In genomic region chr2:54840559-54840958, GRCh38 we compare ENCODE assay signal across 20 cellular contexts.
DNase-seq lines count a peak whose midpoint lies in the region; ATAC-seq, FAIRE-seq and TF ChIP-seq lines count a peak whose summit lies in the region.
"Had no signal": no experiment of that assay in that cellular context is flagged by ENCODE, and none has a peak within 500 bp of the region (broad histone marks: within the 10 kb centered on the region; RNA-seq: fewer than 3 reads in every experiment).

No MANE protein-coding gene starts in this region.

- in situ Hi-C loops in HepG2 (cut with HindIII; ENCODE audit: extremely low pct_ligation_motif_present, low pct_unique_long_range_greater_than_20kb) (no loop called here), mammary epithelial cell (cut with MboI; ENCODE audit: low sequenced_read_pairs in 2 of 2) (no loop called here)

- WGBS in HepG2 (ENCODE audit: low lambda C conversion rate) = 85% methylated on average over 1 of the region's 1 CpG
- 43% methylated on average over 1 of the region's 1 CpG for WGBS in right lobe of liver (ENCODE audit: insufficient coverage, low coverage, low lambda C conversion rate, missing lambda C conversion rate)
- 70% methylated on average over 1 of the region's 1 CpG for WGBS in mammary epithelial cell (ENCODE audit: low coverage, missing lambda C conversion rate)

- no peak overlapping the region for H3K9ac ChIP-seq in HepG2 (ENCODE audit: insufficient read depth, low read depth, low read length)
- H3K9ac ChIP-seq in mammary epithelial cell (ENCODE audit: insufficient read depth, low read length) = no peak overlapping the region
- H3K9ac ChIP-seq: GM23248 had no signal

- no peak for TF ChIP-seq RAD21 in HepG2 (CRISPR knock-in tag; IDR thresholded peaks at IDR 0.05)

- POLR2A ChIA-PET in HepG2 (lab: Yijun Ruan, JAX) = no interaction called here

- dilution Hi-C loops in mammary epithelial cell (cut with HindIII; ENCODE audit: low sequenced_read_pairs) = no loop called here

- CTCF ChIA-PET in HepG2 (lab: Yijun Ruan, JAX; ENCODE audit: low intra/inter-chr PET ratio, low total read pairs) = no interaction called here
- CTCF ChIA-PET in mammary epithelial cell (lab: Charles Lee; ENCODE audit: low non-redundant PET) = no interaction called here

- no peak overlapping the region for H2AFZ ChIP-seq in HepG2 (ENCODE audit: low read length)
- H2AFZ ChIP-seq in mammary epithelial cell (ENCODE audit: low read depth, low read length) = no peak overlapping the region
- H2AFZ ChIP-seq: GM23248 had no signal

- H3K4me3 ChIP-seq in HepG2 (replicated peaks in 1 of 3; ENCODE audit: insufficient read depth in 1 of 3, low read depth in 2 of 3, low read length in 3 of 3) (no peak overlapping the region), right lobe of liver (no peak overlapping the region), mammary epithelial cell (replicated peaks in 1 of 3; ENCODE audit: insufficient read depth in 1 of 3, low read depth in 2 of 3, low read length in 3 of 3) (no peak overlapping the region)
- H3K4me3 ChIP-seq: GM23248 had no signal

- DNase-seq in HepG2 (ENCODE audit: low spot score) (no peak), right lobe of liver (no peak), left colon (no peak), mammary epithelial cell (no peak), NCI-H1930 (lab: John Stamatoyannopoulos, UW) (no peak), AML-193 (lab: John Stamatoyannopoulos, UW) (no peak), left ventricle myocardium superior (no peak)
- DNase-seq: 8988T; BE2C; C1 segment of cervical spinal cord; CD4-positive, alpha-beta T cell; DMS153; DMS79; GDM1; GM23248; HCEC 1CT; KG1 had no signal

- ATAC-seq in HepG2 (no peak), right lobe of liver (no peak), left colon (peak; percentile 60), left ventricle myocardium superior (no peak)

- no peaks in the 10 kb centered on the region for H3K4me1 ChIP-seq in HepG2 (ENCODE audit: insufficient read depth, low read length)
- peaks cover 0 to 4% (median 2%) of the 10 kb centered on the region in 4 donors for H3K4me1 ChIP-seq in right lobe of liver
- peaks cover 8% of the 10 kb centered on the region for H3K4me1 ChIP-seq in mammary epithelial cell (ENCODE audit: insufficient read depth, low read length)

- FAIRE-seq in HepG2 (lab: Jason Lieb, UNC) = no peak
- FAIRE-seq: GM12892 had no signal

- no peaks in the 10 kb centered on the region for H3K36me3 ChIP-seq in HepG2 (replicated peaks in 1 of 2; ENCODE audit: control insufficient read depth in 1 of 2, insufficient read depth in 2 of 2, low read length in 2 of 2)
- no peaks in the 10 kb centered on the region for H3K36me3 ChIP-seq in right lobe of liver
- H3K36me3 ChIP-seq in mammary epithelial cell (ENCODE audit: insufficient read depth, low read length) = no peaks in the 10 kb centered on the region
- H3K36me3 ChIP-seq: BE2C had no signal

- BruUV-seq in HepG2 (replicated peaks; lab: Mats Ljungman, UMichigan) = no TSS peak
- no TSS peak for BruUV-seq in mammary epithelial cell (replicated peaks; lab: Mats Ljungman, UMichigan)

- no peak for TF ChIP-seq POLR2A in HepG2 (IDR thresholded peaks at IDR 0.05; ENCODE audit: insufficient read depth in 1 of 2, low read depth in 2 of 2, low read length in 2 of 2)
- TF ChIP-seq POLR2A in right lobe of liver (IDR thresholded peaks at IDR 0.05) = no peak

- TF ChIP-seq CTCF in HepG2 (CRISPR knock-in tag; IDR thresholded peaks at IDR 0.05) (no peak), right lobe of liver (IDR thresholded peaks at IDR 0.05) (no peak), VCaP (conservative IDR thresholded peaks at IDR 0.05) (no peak), mammary epithelial cell (conservative IDR thresholded peaks at IDR 0.05 in 1 of 2, IDR thresholded peaks at IDR 0.05 in 1 of 2; ENCODE audit: extremely low read depth in 1 of 2, insufficient read depth in 1 of 2, low read depth in 1 of 2, low read length in 2 of 2) (no peak)

- no peak overlapping the region for H3K27ac ChIP-seq in HepG2 (ENCODE audit: extremely low read length, insufficient read depth, low read length)
- H3K27ac ChIP-seq in right lobe of liver = no peak overlapping the region
- peak overlapping the region; percentile 95 for H3K27ac ChIP-seq in VCaP
- no peak overlapping the region for H3K27ac ChIP-seq in mammary epithelial cell (ENCODE audit: insufficient read depth, low read depth, low read length)
- H3K27ac ChIP-seq: GM23248, HL-60 had no signal

- H3K79me2 ChIP-seq in HepG2 (ENCODE audit: insufficient read depth, low read length) (no peaks in the 10 kb centered on the region), mammary epithelial cell (ENCODE audit: insufficient read depth, low read length) (no peaks in the 10 kb centered on the region)

- H4K20me1 ChIP-seq in HepG2 (ENCODE audit: insufficient read depth, low read length) = no peaks in the 10 kb centered on the region
- H4K20me1 ChIP-seq in mammary epithelial cell (ENCODE audit: insufficient read depth, low read length) = no peaks in the 10 kb centered on the region

- H3K4me2 ChIP-seq in HepG2 (ENCODE audit: low read depth, low read length) (no peak overlapping the region), mammary epithelial cell (ENCODE audit: insufficient read depth, low read depth, low read length) (no peak overlapping the region)

- H3K27me3 ChIP-seq in HepG2 (ENCODE audit: control insufficient read depth in 1 of 2, insufficient read depth in 2 of 2, low read length in 2 of 2) (no peaks in the 10 kb centered on the region), right lobe of liver (no peaks in the 10 kb centered on the region), mammary epithelial cell (ENCODE audit: insufficient read depth, low read length) (no peaks in the 10 kb centered on the region)
- H3K27me3 ChIP-seq: BE2C had no signal

- intact Hi-C loops in HepG2 (cut with micrococcal nuclease; ENCODE audit: unreplicated experiment) (no loop called here), right lobe of liver (cut with DNase I) (no loop called here), left colon (cut with DNase I, micrococcal nuclease) (no loop called here), mammary epithelial cell (cut with micrococcal nuclease) (loop anchor here (5.0 kb wide), 1 partner anchor 172 kb away; no protein-coding TSS in a partner anchor), left ventricle myocardium superior (cut with micrococcal nuclease) (loop anchor here (10.0 kb wide), 1 partner anchor 666 kb away; no protein-coding TSS in a partner anchor)

- TF ChIP-seq EP300 in HepG2 (IDR thresholded peaks at IDR 0.05; ENCODE audit: low read depth in 2 of 2, low read length in 2 of 2) (no peak), HepG2 (CRISPR knock-in tag; IDR thresholded peaks at IDR 0.05; ENCODE audit: borderline replicate concordance) (no peak)

- H3K9me3 ChIP-seq in HepG2 (ENCODE audit: low read length) (no peaks in the 10 kb centered on the region), right lobe of liver (no peaks in the 10 kb centered on the region), mammary epithelial cell (replicated peaks; ENCODE audit: insufficient read depth, low read length) (no peaks in the 10 kb centered on the region)
- H3K9me3 ChIP-seq: BE2C had no signal

TF ChIP-seq in HepG2, 621 proteins besides CTCF, POLR2A, EP300 and RAD21:
- TF ChIP-seq ZNF839 (CRISPR knock-in tag; IDR thresholded peaks at IDR 0.05; ENCODE audit: borderline replicate concordance) (no peak), MAFF (IDR thresholded peaks at IDR 0.05; ENCODE audit: low read depth, low read length) (peak; percentile 9; the same call in 1 of the 2 replicates), SMAD1 (CRISPR knock-in tag; IDR thresholded peaks at IDR 0.05; ENCODE audit: borderline replicate concordance, low read depth) (no peak), GTF3A (CRISPR knock-in tag; conservative IDR thresholded peaks at IDR 0.05) (no peak), MAFK (conservative IDR thresholded peaks at IDR 0.05 in 1 of 2, IDR thresholded peaks at IDR 0.05 in 1 of 2; ENCODE audit: low read length in 2 of 2) (peak in 1 of 2 experiments; percentile 18; a peak in 2 of 4 replicates), ZNF543 (CRISPR knock-in tag; IDR thresholded peaks at IDR 0.05) (no peak)
- TF ChIP-seq, protein P1, sequence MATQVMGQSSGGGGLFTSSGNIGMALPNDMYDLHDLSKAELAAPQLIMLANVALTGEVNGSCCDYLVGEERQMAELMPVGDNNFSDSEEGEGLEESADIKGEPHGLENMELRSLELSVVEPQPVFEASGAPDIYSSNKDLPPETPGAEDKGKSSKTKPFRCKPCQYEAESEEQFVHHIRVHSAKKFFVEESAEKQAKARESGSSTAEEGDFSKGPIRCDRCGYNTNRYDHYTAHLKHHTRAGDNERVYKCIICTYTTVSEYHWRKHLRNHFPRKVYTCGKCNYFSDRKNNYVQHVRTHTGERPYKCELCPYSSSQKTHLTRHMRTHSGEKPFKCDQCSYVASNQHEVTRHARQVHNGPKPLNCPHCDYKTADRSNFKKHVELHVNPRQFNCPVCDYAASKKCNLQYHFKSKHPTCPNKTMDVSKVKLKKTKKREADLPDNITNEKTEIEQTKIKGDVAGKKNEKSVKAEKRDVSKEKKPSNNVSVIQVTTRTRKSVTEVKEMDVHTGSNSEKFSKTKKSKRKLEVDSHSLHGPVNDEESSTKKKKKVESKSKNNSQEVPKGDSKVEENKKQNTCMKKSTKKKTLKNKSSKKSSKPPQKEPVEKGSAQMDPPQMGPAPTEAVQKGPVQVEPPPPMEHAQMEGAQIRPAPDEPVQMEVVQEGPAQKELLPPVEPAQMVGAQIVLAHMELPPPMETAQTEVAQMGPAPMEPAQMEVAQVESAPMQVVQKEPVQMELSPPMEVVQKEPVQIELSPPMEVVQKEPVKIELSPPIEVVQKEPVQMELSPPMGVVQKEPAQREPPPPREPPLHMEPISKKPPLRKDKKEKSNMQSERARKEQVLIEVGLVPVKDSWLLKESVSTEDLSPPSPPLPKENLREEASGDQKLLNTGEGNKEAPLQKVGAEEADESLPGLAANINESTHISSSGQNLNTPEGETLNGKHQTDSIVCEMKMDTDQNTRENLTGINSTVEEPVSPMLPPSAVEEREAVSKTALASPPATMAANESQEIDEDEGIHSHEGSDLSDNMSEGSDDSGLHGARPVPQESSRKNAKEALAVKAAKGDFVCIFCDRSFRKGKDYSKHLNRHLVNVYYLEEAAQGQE (IDR thresholded peaks at IDR 0.05; ENCODE audit: borderline replicate concordance in 1 of 2, low read depth in 1 of 2, low read length in 2 of 2) = no peak

Comparison
In these comparisons a context has a peak if more than half of its experiments do, and no peak if none do; other contexts are left out.
1. intact Hi-C loops: an anchor here in mammary epithelial cell (5.0 kb wide) and left ventricle myocardium superior (10.0 kb wide); none called in HepG2, right lobe of liver and left colon.